ENCODE assay signal across 9 cellular contexts in the genomic region with DNA sequence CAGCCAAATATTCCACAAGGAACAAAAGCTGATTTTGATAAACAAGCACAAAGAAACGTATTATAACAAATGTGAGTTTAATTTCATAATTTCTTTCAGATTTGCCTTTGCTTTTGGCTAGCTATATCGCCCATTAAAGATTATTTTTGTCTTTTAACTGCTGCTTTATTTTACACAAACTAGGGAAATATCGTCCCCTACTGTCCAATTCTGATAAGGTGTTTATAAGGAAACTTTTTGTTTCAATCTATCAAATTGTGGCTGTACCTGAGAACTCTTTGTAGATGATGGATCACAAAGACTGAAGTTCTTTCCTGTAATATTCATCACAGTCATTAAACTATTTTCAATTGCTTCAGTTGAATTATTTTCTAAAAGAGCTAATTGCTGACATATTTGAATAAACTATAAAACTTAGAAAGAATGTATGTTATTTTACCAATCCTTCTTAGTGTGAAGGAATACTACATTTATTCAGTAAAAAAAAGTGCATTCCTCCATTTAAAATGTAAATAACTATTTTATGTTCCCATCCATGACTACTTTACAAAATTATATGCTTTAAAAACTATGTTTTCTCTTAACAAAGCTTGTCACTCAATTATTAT.
DNase-seq lines count a peak whose midpoint lies in the region; ATAC-seq and TF ChIP-seq lines count a peak whose summit lies in the region.
"Had no signal": no experiment of that assay in that cellular context is flagged by ENCODE, and none has a peak within 500 bp of the region (broad histone marks: within the 10 kb centered on the region; RNA-seq: fewer than 3 reads in every experiment).

No MANE protein-coding gene starts in this region.

- no peak for ATAC-seq in HG03457 (IDR thresholded peaks at IDR 0.05; ENCODE audit: unreplicated experiment)

- H3K4me1 ChIP-seq in BE2C (peaks cover 16% of the 10 kb centered on the region), hepatocyte (ENCODE audit: insufficient read depth) (no peaks in the 10 kb centered on the region)

- H3K36me3 ChIP-seq in BE2C (no peaks in the 10 kb centered on the region), hepatocyte (replicated peaks; ENCODE audit: insufficient read depth, low read depth) (no peaks in the 10 kb centered on the region)

- H3K36me3 Mint-ChIP-seq in T-helper 2 cell treated with Interferon-gamma antibody and Interleukin-4, amounts not matched to agents 5 μg/mL and 100 μg/mL, for 36 hours (ENCODE audit: low read depth) = no peaks in the 10 kb centered on the region

- 27% methylated on average over 3 of the region's 3 CpGs for WGBS in hepatocyte (ENCODE audit: low lambda C conversion rate, missing lambda C conversion rate)

- no peak overlapping the region for H3K4me3 ChIP-seq in BE2C (ENCODE audit: low read depth, low read length)
- H3K4me3 ChIP-seq in hepatocyte = no peak overlapping the region

- peak; percentile 91 for TF ChIP-seq CTCF in BE2C (IDR thresholded peaks at IDR 0.05; ENCODE audit: low read depth, low read length)
- TF ChIP-seq CTCF in hepatocyte (IDR thresholded peaks at IDR 0.05; ENCODE audit: poor library complexity) = peak; percentile 73

- H3K27me3 ChIP-seq in BE2C (no peaks in the 10 kb centered on the region), hepatocyte (no peaks in the 10 kb centered on the region)

- no peak overlapping the region for H2AFZ ChIP-seq in hepatocyte

- no peak overlapping the region for H3K27ac Mint-ChIP-seq in T-helper 2 cell treated with Interferon-gamma antibody and Interleukin-4, amounts not matched to agents 5 μg/mL and 100 μg/mL, for 36 hours

- in situ Hi-C loops in KBM-7 (cut with MboI; ENCODE audit: low pct_unique_long_range_greater_than_20kb, low sequenced_read_pairs) = no loop called here

- H3K9me3 Mint-ChIP-seq in T-helper 2 cell treated with Interferon-gamma antibody and Interleukin-4, amounts not matched to agents 5 μg/mL and 100 μg/mL, for 36 hours = no peaks in the 10 kb centered on the region

- H3K4me3 Mint-ChIP-seq in T-helper 2 cell treated with Interferon-gamma antibody and Interleukin-4, amounts not matched to agents 5 μg/mL and 100 μg/mL, for 36 hours = no peak overlapping the region

- H3K79me2 ChIP-seq in hepatocyte = no peaks in the 10 kb centered on the region

- H3K4me1 Mint-ChIP-seq in T-helper 2 cell treated with Interferon-gamma antibody and Interleukin-4, amounts not matched to agents 5 μg/mL and 100 μg/mL, for 36 hours (ENCODE audit: low read depth) = no peaks in the 10 kb centered on the region

- no peaks in the 10 kb centered on the region for H3K27me3 Mint-ChIP-seq in T-helper 2 cell treated with Interferon-gamma antibody and Interleukin-4, amounts not matched to agents 5 μg/mL and 100 μg/mL, for 36 hours (ENCODE audit: low read depth)

- no peak overlapping the region for H3K27ac ChIP-seq in hepatocyte

- H3K9me2 ChIP-seq in hepatocyte (replicated peaks; ENCODE audit: insufficient read depth) = no peaks in the 10 kb centered on the region

- DNase-seq in BE2C (no peak), KBM-7 (peak; percentile 18), RPMI8226 (peak; percentile 30), hepatocyte (ENCODE audit: low spot score) (peak; percentile 32), putamen (ENCODE audit: low spot score) (no peak), NOMO-1 treated with DMSO at 0.1 percent for 48 hours (lab: John Stamatoyannopoulos, UW; ENCODE audit: unreplicated experiment) (no peak)
- no peak for DNase-seq in T-helper 2 cell treated with Interferon-gamma antibody and Interleukin-4, amounts not matched to agents 5 μg/mL and 100 μg/mL, for 36 hours (ENCODE audit: low spot score)
- DNase-seq: stimulated activated CD4-positive, alpha-beta T cell treated with anti-CD3 and anti-CD28 coated beads, Interleukin-4, amount 100 ng/mL, for 1 hour had no signal

- no peaks in the 10 kb centered on the region for H4K20me1 ChIP-seq in hepatocyte (ENCODE audit: insufficient read depth, poor library complexity, severe bottlenecking)

- H3K4me2 ChIP-seq in hepatocyte = no peak overlapping the region

- H3K9me3 ChIP-seq in BE2C (no peaks in the 10 kb centered on the region), hepatocyte (ENCODE audit: low read depth) (no peaks in the 10 kb centered on the region)

Comparison
In these comparisons a context has a peak if more than half of its experiments do, and no peak if none do; other contexts are left out.
1. DNase-seq: peak in KBM-7 (single experiment), RPMI8226 (single experiment) and hepatocyte (single experiment); none in BE2C (single experiment), putamen (single experiment), T-helper 2 cell treated with Interferon-gamma antibody and Interleukin-4, amounts not matched to agents 5 μg/mL and 100 μg/mL, for 36 hours (single experiment) and NOMO-1 treated with DMSO at 0.1 percent for 48 hours (single experiment).